In the genomic region with DNA sequence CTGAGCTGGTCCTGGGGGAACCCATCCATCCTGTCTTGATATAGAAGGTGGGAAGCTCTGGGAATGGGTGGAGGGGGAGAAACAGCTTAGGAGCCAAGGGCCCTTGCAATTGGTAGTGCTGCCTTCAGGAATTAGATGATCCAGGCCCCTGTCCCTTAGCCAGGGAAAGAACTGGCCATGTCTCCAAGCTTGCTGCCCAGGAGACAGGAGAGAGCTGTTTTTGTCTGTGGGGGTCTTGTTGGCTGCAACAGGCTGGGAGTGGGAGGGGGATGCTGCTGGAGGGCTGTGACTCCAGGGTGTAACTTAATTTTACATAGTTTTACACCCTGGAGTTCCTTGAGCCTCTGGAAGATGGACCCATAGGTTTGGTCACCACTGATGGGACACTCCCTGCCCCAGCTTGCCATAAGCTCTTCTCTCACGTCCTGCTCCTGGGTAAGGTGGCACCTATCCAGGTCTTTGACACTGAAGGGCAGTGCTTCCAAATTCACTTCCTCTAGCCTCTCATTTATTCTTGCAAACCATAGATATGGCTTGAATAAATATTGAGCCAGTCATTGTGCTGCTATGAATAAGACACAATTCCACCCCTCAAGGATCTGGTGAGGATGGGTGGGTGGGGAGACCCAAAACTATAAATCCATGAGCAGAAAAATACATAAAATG, we compare ENCODE assay signal across 22 cellular contexts. TPM values are rescaled to one million over a fixed set of nuclear protein-coding genes. Genes with fewer than 3 reads are reported as not detected.
DNase-seq lines count a peak whose midpoint lies in the region; ATAC-seq, FAIRE-seq and TF ChIP-seq lines count a peak whose summit lies in the region.
"Had no signal": no experiment of that assay in that cellular context is flagged by ENCODE, and none has a peak within 500 bp of the region (broad histone marks: within the 10 kb centered on the region; RNA-seq: fewer than 3 reads in every experiment).

No MANE protein-coding gene starts in this region.

- 0 out of 3 replicates have a peak, but pooled peaks cover 2% of the 10 kb centered on the region for H3K79me2 ChIP-seq in K562 (ENCODE audit: control insufficient read depth, insufficient read depth, low read length)

- WGBS in K562 (ENCODE audit: insufficient coverage, low coverage, missing lambda C conversion rate), result 19% methylated on average over 1 of the region's 1 CpG

- peak; percentile 4 to 25; a peak in 2 of 4 replicates for TF ChIP-seq RAD21 in K562 (CRISPR knock-in tag; conservative IDR thresholded peaks at IDR 0.05 in 1 of 2, IDR thresholded peaks at IDR 0.05 in 1 of 2)

- H3K36me3 ChIP-seq in A673 (ENCODE audit: insufficient read depth, low read length, poor library complexity, severe bottlenecking), result peaks cover 46% of the 10 kb centered on the region
- H3K36me3 ChIP-seq in K562 (ENCODE audit: control insufficient read depth, insufficient read depth, low read length), result peaks cover 43% of the 10 kb centered on the region
- peaks cover 46% of the 10 kb centered on the region for H3K36me3 ChIP-seq in lower lobe of right lung

- no peak overlapping the region for H3K4me3 ChIP-seq in A673 (ENCODE audit: low read depth, low read length, poor library complexity, severe bottlenecking)
- H3K4me3 ChIP-seq in K562, result no peak overlapping the region
- H3K4me3 ChIP-seq in lower lobe of right lung, result no peak overlapping the region
- H3K4me3 ChIP-seq: colonic mucosa, HAP-1, sigmoid colon, upper lobe of left lung had no signal

- H3K4me1 Mint-ChIP-seq in IgD-negative memory B cell (no peaks in the 10 kb centered on the region), WTC11 (no peaks in the 10 kb centered on the region)
- H3K4me1 Mint-ChIP-seq in activated CD4-positive, alpha-beta T cell treated with anti-CD3 and anti-CD28 coated beads for 36 hours, result no peaks in the 10 kb centered on the region

- H3K27me3 ChIP-seq in A673 (replicated peaks; ENCODE audit: insufficient read depth, low read depth, low read length, poor library complexity) (no peaks in the 10 kb centered on the region), K562 (ENCODE audit: control insufficient read depth in 2 of 2, insufficient read depth in 2 of 2, low read length in 2 of 2) (no peaks in the 10 kb centered on the region), lower lobe of right lung (ENCODE audit: low read depth) (no peaks in the 10 kb centered on the region)
- H3K27me3 ChIP-seq: colonic mucosa, sigmoid colon, upper lobe of left lung had no signal

- in situ Hi-C loops in K562 (cut with MboI), result no loop called here

- peaks cover 0 to under 1% (median 0%) of the 10 kb centered on the region in 3 donors for H3K9me3 Mint-ChIP-seq in IgD-negative memory B cell
- H3K9me3 Mint-ChIP-seq in WTC11, result no peaks in the 10 kb centered on the region
- H3K9me3 Mint-ChIP-seq in activated CD4-positive, alpha-beta T cell treated with anti-CD3 and anti-CD28 coated beads for 36 hours (ENCODE audit: low read depth), result no peaks in the 10 kb centered on the region
- H3K9me3 Mint-ChIP-seq: stimulated activated naive CD8-positive, alpha-beta T cell treated with anti-CD3 and anti-CD28 coated beads, Interleukin-15, Interleukin-2, amounts not matched to agents 100 ng/mL and 50 ng/mL, for 24 hours had no signal

- no peaks in the 10 kb centered on the region for H3K9me3 ChIP-seq in A673 (ENCODE audit: low read depth, low read length, poor library complexity, severe bottlenecking)
- no peaks in the 10 kb centered on the region for H3K9me3 ChIP-seq in K562 (replicated peaks; ENCODE audit: control insufficient read depth, insufficient read depth, low read depth, low read length)
- H3K9me3 ChIP-seq in lower lobe of right lung, result no peaks in the 10 kb centered on the region
- H3K9me3 ChIP-seq: colonic mucosa, HAP-1, sigmoid colon, upper lobe of left lung had no signal

- H3K27ac Mint-ChIP-seq in IgD-negative memory B cell (peak overlapping the region in 2 of 3 donors; percentile 27 to 81), WTC11 (no peak overlapping the region)
- no peak overlapping the region for H3K27ac Mint-ChIP-seq in activated CD4-positive, alpha-beta T cell treated with anti-CD3 and anti-CD28 coated beads for 36 hours
- H3K27ac Mint-ChIP-seq: stimulated activated naive CD8-positive, alpha-beta T cell treated with anti-CD3 and anti-CD28 coated beads, Interleukin-15, Interleukin-2, amounts not matched to agents 100 ng/mL and 50 ng/mL, for 24 hours had no signal

- H3K4me3 Mint-ChIP-seq in IgD-negative memory B cell, result no peak overlapping the region
- H3K4me3 Mint-ChIP-seq in WTC11, result no peak overlapping the region
- H3K4me3 Mint-ChIP-seq in activated CD4-positive, alpha-beta T cell treated with anti-CD3 and anti-CD28 coated beads for 36 hours, result no peak overlapping the region
- H3K4me3 Mint-ChIP-seq: stimulated activated naive CD8-positive, alpha-beta T cell treated with anti-CD3 and anti-CD28 coated beads, Interleukin-15, Interleukin-2, amounts not matched to agents 100 ng/mL and 50 ng/mL, for 24 hours had no signal

- POLR2A ChIA-PET in A673 (lab: Charles Lee; ENCODE audit: low non-redundant PET) (no interaction called here), K562 (lab: Yijun Ruan, JAX) (interaction anchor here (0.6 to 3.2 kb wide), 29 partner anchors 9 to 528 kb away, joined by 3 to 19 read pairs (median 4); a partner anchor contains a TSS), WTC11 (lab: Charles Lee) (interaction anchor here (0.8 to 1.9 kb wide), 4 partner anchors 12 to 221 kb away, joined by 3 to 7 read pairs (median 4); a partner anchor contains a TSS)
- POLR2A ChIA-PET in activated CD4-positive, alpha-beta T cell treated with anti-CD3 and anti-CD28 coated beads for 36 hours (lab: Charles Lee), result no interaction called here

- FAIRE-seq in K562 (lab: Jason Lieb, UNC), result no peak

- H3K4me2 ChIP-seq in K562 (ENCODE audit: insufficient read depth, low read length), result no peak overlapping the region

- intact Hi-C loops in A673 (cut with micrococcal nuclease; ENCODE audit: unreplicated experiment), result no loop called here
- intact Hi-C loops in K562 (cut with micrococcal nuclease), result loop anchor here (2.0 to 5.0 kb wide), 2 partner anchors 20 to 51 kb away; no protein-coding TSS in a partner anchor
- intact Hi-C loops in lower lobe of right lung (cut with DNase I), result no loop called here
- intact Hi-C loops in activated CD4-positive, alpha-beta T cell treated with anti-CD3 and anti-CD28 coated beads for 36 hours (cut with DNase I, micrococcal nuclease), result no loop called here

- BruUV-seq in A673 (replicated peaks; lab: Mats Ljungman, UMichigan), result no TSS peak
- BruUV-seq in K562 (replicated peaks; lab: Mats Ljungman, UMichigan), result no TSS peak

- TF ChIP-seq POLR2A in K562 (conservative IDR thresholded peaks at IDR 0.05), result peak; percentile 71

- CTCF ChIA-PET in A673 (lab: Charles Lee) (interaction anchor here (0.6 kb wide), 2 partner anchors 45 to 286 kb away, joined by 3 to 7 read pairs; no protein-coding TSS in a partner anchor), K562 (lab: Yijun Ruan, JAX; ENCODE audit: low intra/inter-chr PET ratio) (no interaction called here), WTC11 (lab: Charles Lee) (interaction anchor here (0.9 to 3.0 kb wide), 4 partner anchors 12 to 308 kb away, joined by 3 to 16 read pairs (median 6); a partner anchor contains a TSS)
- CTCF ChIA-PET in activated CD4-positive, alpha-beta T cell treated with anti-CD3 and anti-CD28 coated beads for 36 hours (lab: Charles Lee), result no interaction called here

- H3K36me3 Mint-ChIP-seq in IgD-negative memory B cell (no peaks in the 10 kb centered on the region), WTC11 (peaks cover 37% of the 10 kb centered on the region)
- peaks cover 28% of the 10 kb centered on the region for H3K36me3 Mint-ChIP-seq in activated CD4-positive, alpha-beta T cell treated with anti-CD3 and anti-CD28 coated beads for 36 hours (ENCODE audit: low read depth)

- ATAC-seq in K562 (peak; percentile 29), lower lobe of right lung (no peak), WTC11 (no peak), HG03520 (IDR thresholded peaks at IDR 0.05; ENCODE audit: unreplicated experiment) (no peak)
- no peak for ATAC-seq in activated CD4-positive, alpha-beta T cell treated with anti-CD3 and anti-CD28 coated beads for 36 hours

- H2AFZ ChIP-seq in K562 (ENCODE audit: low read depth, low read length), result no peak overlapping the region

- no peaks in the 10 kb centered on the region for H3K4me1 ChIP-seq in A673 (ENCODE audit: insufficient read depth, low read length, poor library complexity, severe bottlenecking)
- peaks cover 0 to 8% of the 10 kb centered on the region in 2 experiments; a peak in 1 of 5 replicates for H3K4me1 ChIP-seq in K562 (replicated peaks in 1 of 2; ENCODE audit: control insufficient read depth in 2 of 2, insufficient read depth in 2 of 2, low read length in 2 of 2)
- no peaks in the 10 kb centered on the region for H3K4me1 ChIP-seq in lower lobe of right lung
- H3K4me1 ChIP-seq: colonic mucosa, HAP-1, sigmoid colon, upper lobe of left lung had no signal

- peaks cover 9% of the 10 kb centered on the region for H3K9me1 ChIP-seq in K562 (ENCODE audit: control insufficient read depth, insufficient read depth, low read length)

- DNase-seq in A673 (ENCODE audit: low spot score) (no peak), K562 (ENCODE audit: extremely low read depth in 1 of 4, low spot score in 3 of 4) (peak in 1 of 4 experiments; percentile 27), lower lobe of right lung (peak; percentile 15), WTC11 (ENCODE audit: low spot score) (no peak), NCI-H2081 treated with DMSO at 0.1 percent for 48 hours (lab: John Stamatoyannopoulos, UW) (no peak)
- no peak for DNase-seq in activated CD4-positive, alpha-beta T cell treated with anti-CD3 and anti-CD28 coated beads for 36 hours
- DNase-seq: activated CD4-positive, alpha-beta T cell treated with anti-CD3 and anti-CD28 coated beads for 4 hours; activated CD8-positive, alpha-beta memory T cell treated with anti-CD3 and anti-CD28 coated beads, Interleukin-2, amount 50 U/mL, for 4 hours; activated effector memory CD4-positive, alpha-beta T cell treated with anti-CD3 and anti-CD28 coated beads, Interleukin-2, amount 50 U/mL, for 16 hours; aorta; colonic mucosa; NCI-H1105; NCI-H69; nucleus accumbens; sigmoid colon; stimulated activated CD4-positive, alpha-beta T cell treated with anti-CD3 and anti-CD28 coated beads, Interleukin-1b, Interleukin-23, amount 100 ng/mL, for 48 hours; T-helper 9 cell; upper lobe of left lung had no signal

- no peak for TF ChIP-seq CTCF in A673 (conservative IDR thresholded peaks at IDR 0.05; ENCODE audit: low read depth, low read length)
- TF ChIP-seq CTCF in K562 (IDR thresholded peaks at IDR 0.05 in 2 of 3, conservative IDR thresholded peaks at IDR 0.05 in 1 of 3; ENCODE audit: insufficient read depth in 2 of 3, low read depth in 1 of 3, low read length in 3 of 3), result no peak
- no peak for TF ChIP-seq CTCF in lower lobe of right lung (IDR thresholded peaks at IDR 0.05)
- TF ChIP-seq CTCF in WTC11 (IDR thresholded peaks at IDR 0.05), result no peak

- H4K20me1 ChIP-seq in K562 (replicated peaks; ENCODE audit: control insufficient read depth, insufficient read depth, low read length), result peaks cover 43% of the 10 kb centered on the region

- H3K27ac ChIP-seq in A673 (ENCODE audit: low read depth, low read length, poor library complexity, severe bottlenecking) (peak overlapping the region; percentile 10), K562 (ENCODE audit: extremely low read depth, low read depth, low read length) (no peak overlapping the region), lower lobe of right lung (no peak overlapping the region)
- H3K27ac ChIP-seq: colonic mucosa, sigmoid colon, upper lobe of left lung had no signal

- peak overlapping the region in 1 of 2 experiments; percentile 1; a peak in 1 of 4 replicates for H3K9ac ChIP-seq in K562 (ENCODE audit: insufficient read depth in 1 of 2, low read depth in 2 of 2, low read length in 2 of 2)

- H3K27me3 Mint-ChIP-seq in IgD-negative memory B cell (no peaks in the 10 kb centered on the region), WTC11 (ENCODE audit: low read depth) (no peaks in the 10 kb centered on the region)
- no peaks in the 10 kb centered on the region for H3K27me3 Mint-ChIP-seq in activated CD4-positive, alpha-beta T cell treated with anti-CD3 and anti-CD28 coated beads for 36 hours
- H3K27me3 Mint-ChIP-seq: stimulated activated naive CD8-positive, alpha-beta T cell treated with anti-CD3 and anti-CD28 coated beads, Interleukin-15, Interleukin-2, amounts not matched to agents 100 ng/mL and 50 ng/mL, for 24 hours had no signal

- no peak; the same call in none of the 2 replicates for TF ChIP-seq EP300 in K562 (IDR thresholded peaks at IDR 0.05; ENCODE audit: low read length)

RNA-seq across cellular contexts. Expression of a gene that starts 16.8 kb away (rescaled TPM):
- total RNA-seq in A673 (2021), result 116 and 144 TPM in 2 replicates
- polyA plus RNA-seq in IgD-negative memory B cell, result 0.19 TPM
- 511 and 945 TPM in 2 replicates for total RNA-seq in K562 (2011; cell fraction: chromatin; rRNA removed; ENCODE audit: low replicate concordance)
- total RNA-seq in K562 (2011; cell fraction: nucleolus; rRNA removed), result 536 and 553 TPM in 2 replicates
- total RNA-seq in K562 (2011; cell fraction: nucleoplasm; rRNA removed), result 559 and 592 TPM in 2 replicates
- 124 and 144 TPM in 2 replicates for total RNA-seq in K562 (2014; rRNA removed)
- total RNA-seq in K562 (2014; rRNA removed; fragmentation: Illumina TruSeq; extraction: Trizol), result 66.5 and 70.7 TPM in 2 replicates
- total RNA-seq in K562 (2015; rRNA removed; fragmentation: Illumina TruSeq; extraction: Trizol), result 25.8 and 27.0 TPM in 2 replicates
- 131 and 159 TPM in 2 replicates for total RNA-seq in K562 (2021)
- 271 and 467 TPM in 2 replicates for polyA plus RNA-seq in K562 (2011; rRNA removed)
- polyA plus RNA-seq in K562 (2011; cell fraction: cytosol; rRNA removed), result 222 and 346 TPM in 2 replicates
- polyA plus RNA-seq in K562 (2011; cell fraction: nucleus; rRNA removed), result 1,880 and 1,961 TPM in 2 replicates
- 112 and 555 TPM in 2 replicates for polyA plus RNA-seq in K562 (2012)
- 134 and 172 TPM in 2 replicates for polyA plus RNA-seq in K562 (2014; fragmentation: Illumina TruSeq; extraction: Trizol)
- polyA plus RNA-seq in K562 (2014; fragmentation: Nextera tagmentation; extraction: Ambion mirVana), result 10 to 100 TPM; 14.0 to 16.0 TPM
- polyA plus RNA-seq in K562 (2014; rRNA removed), result 179 and 182 TPM in 2 replicates
- polyA minus RNA-seq in K562 (2011; rRNA and poly(A)+ RNA removed), result 359 and 374 TPM in 2 replicates
- polyA minus RNA-seq in K562 (2011; cell fraction: cytosol; rRNA and poly(A)+ RNA removed), result 79.8 and 123 TPM in 2 replicates
- 310 and 397 TPM in 2 replicates for polyA minus RNA-seq in K562 (2011; cell fraction: nucleus; rRNA and poly(A)+ RNA removed)
- 196 TPM for total RNA-seq in lower lobe of right lung
- total RNA-seq in WTC11 (2021), result 41.9 to 44.4 TPM (median 43.8 TPM) in 3 replicates
- 10 to 100 TPM; 64.6 to 72.8 TPM for total RNA-seq in activated CD4-positive, alpha-beta T cell treated with anti-CD3 and anti-CD28 coated beads for 36 hours

Comparison
In these comparisons a context has a peak if more than half of its experiments do, and no peak if none do; other contexts are left out.
1. H3K27ac Mint-ChIP-seq: peak in IgD-negative memory B cell (2 of 3); none in WTC11 (single experiment) and activated CD4-positive, alpha-beta T cell treated with anti-CD3 and anti-CD28 coated beads for 36 hours (single experiment).
2. CTCF ChIA-PET loops: an anchor here in A673 (0.6 kb wide) and WTC11 (0.9 to 3.0 kb wide); none called in K562 and activated CD4-positive, alpha-beta T cell treated with anti-CD3 and anti-CD28 coated beads for 36 hours.
3. POLR2A ChIA-PET loops: an anchor here in K562 (0.6 to 3.2 kb wide) and WTC11 (0.8 to 1.9 kb wide); none called in A673 and activated CD4-positive, alpha-beta T cell treated with anti-CD3 and anti-CD28 coated beads for 36 hours.